7 cellular contexts compared by ENCODE assay signal in genomic region chr1:1000357-1001056, GRCh38. TPM values are rescaled to one million over a fixed set of nuclear protein-coding genes. Genes with fewer than 3 reads are reported as not detected.
DNase-seq lines count a peak whose midpoint lies in the region; ATAC-seq and TF ChIP-seq lines count a peak whose summit lies in the region.

No MANE protein-coding gene starts in this region.

- no peak for TF ChIP-seq CTCF in GM12865 (IDR thresholded peaks at IDR 0.05; ENCODE audit: insufficient read depth, low read depth, low read length, missing control alignments)

- H3K4me3 ChIP-seq in GM12865 (ENCODE audit: low read depth, low read length), result peak overlapping the region; percentile 50

- intact Hi-C loops in left colon (cut with DNase I, micrococcal nuclease), result no loop called here

- ATAC-seq in left colon (peak; percentile 30), GM18517 (IDR thresholded peaks at IDR 0.05; ENCODE audit: unreplicated experiment) (no peak)

- DNase-seq in GM12865 (ENCODE audit: low read depth) (peak; percentile 71), LHCN-M2 (ENCODE audit: low read depth) (peak; percentile 51), cerebellum (ENCODE audit: low spot score) (peak; percentile 48), left colon (peak; percentile 77 to 79)
- DNase-seq in activated CD4-positive, alpha-beta T cell treated with anti-CD3 and anti-CD28 coated beads for 4 hours, result peak; percentile 73 to 76
- DNase-seq in stimulated activated CD4-positive, alpha-beta T cell treated with anti-CD3 and anti-CD28 coated beads, Interleukin-2, amount 100 ng/mL, for 4 hours (ENCODE audit: low read depth), result peak; percentile 69

RNA-seq across cellular contexts. Expression of gene HES4, which starts 0.6 kb away (rescaled TPM):
- total RNA-seq in LHCN-M2 (2014; rRNA removed) (2.4 and 2.9 TPM in 2 replicates), cerebellum (14.9 TPM), left colon (10 to 100 TPM; 19.5 to 24.2 TPM)
- polyA plus RNA-seq in LHCN-M2 (2012), result 2.7 TPM

RNA-seq across cellular contexts. Expression of gene ISG15, which starts 12.8 kb away (rescaled TPM):
- total RNA-seq in LHCN-M2 (2014; rRNA removed) (77.6 and 161 TPM in 2 replicates), cerebellum (10.3 TPM), left colon (10 to 100 TPM; 31.2 to 37.9 TPM)
- polyA plus RNA-seq in LHCN-M2 (2012), result 81.6 TPM

RNA-seq across cellular contexts. Expression of gene PERM1, which starts 18.6 kb away (rescaled TPM):
- total RNA-seq in LHCN-M2 (2014; rRNA removed) (not detected in 2 replicates), cerebellum (0.18 TPM), left colon (under 1 TPM in 1 of 2 donors, not detected in 1; 0.14 TPM)
- polyA plus RNA-seq in LHCN-M2 (2012), result 0.12 TPM

RNA-seq across cellular contexts. Expression of gene AGRN, which starts 19.4 kb away (rescaled TPM):
- total RNA-seq in LHCN-M2 (2014; rRNA removed), result 13.3 and 15.5 TPM in 2 replicates
- 22.2 TPM for polyA plus RNA-seq in LHCN-M2 (2012)
- total RNA-seq in cerebellum, result 71.5 TPM
- total RNA-seq in left colon, result 10 to 100 TPM; 54.0 to 59.5 TPM

RNA-seq across cellular contexts. Expression of gene PLEKHN1, which starts 34.2 kb away (rescaled TPM):
- total RNA-seq in LHCN-M2 (2014; rRNA removed) (0.19 and 0.40 TPM in 2 replicates), cerebellum (not detected), left colon (under 1 TPM; 0.58 to 0.95 TPM)
- polyA plus RNA-seq in LHCN-M2 (2012), result 0.80 TPM
